ENCODE assay signal across 18 cellular contexts in genomic region chr1:8450312-8450711, GRCh38.
DNase-seq lines count a peak whose midpoint lies in the region; ATAC-seq and TF ChIP-seq lines count a peak whose summit lies in the region.
"Had no signal": no experiment of that assay in that cellular context is flagged by ENCODE, and none has a peak within 500 bp of the region (broad histone marks: within the 10 kb centered on the region; RNA-seq: fewer than 3 reads in every experiment).

No MANE protein-coding gene starts in this region.

- peak overlapping the region; percentile 92 for H3K27ac ChIP-seq in cardiac muscle cell
- peak overlapping the region; percentile 62 for H3K27ac ChIP-seq in psoas muscle
- H3K27ac ChIP-seq in vagina = peak overlapping the region; percentile 54
- H3K27ac ChIP-seq: Peyer's patch had no signal

- peaks cover 20% of the 10 kb centered on the region for H3K4me1 ChIP-seq in cardiac muscle cell (ENCODE audit: low read depth)
- H3K4me1 ChIP-seq in psoas muscle = peaks cover 27% of the 10 kb centered on the region
- peaks cover 53% of the 10 kb centered on the region for H3K4me1 ChIP-seq in vagina
- H3K4me1 ChIP-seq: Caco-2 had no signal

- H3K36me3 ChIP-seq in cardiac muscle cell (no peaks in the 10 kb centered on the region), psoas muscle (ENCODE audit: insufficient read depth in 1 of 2, low read depth in 1 of 2) (no peaks in the 10 kb centered on the region), vagina (no peaks in the 10 kb centered on the region)

- H3K4me3 ChIP-seq in cardiac muscle cell (no peak overlapping the region), psoas muscle (no peak overlapping the region), vagina (no peak overlapping the region)
- H3K4me3 ChIP-seq: Peyer's patch had no signal

- no peaks in the 10 kb centered on the region for H3K27me3 ChIP-seq in cardiac muscle cell
- no peaks in the 10 kb centered on the region for H3K27me3 ChIP-seq in psoas muscle (ENCODE audit: insufficient read depth in 3 of 3, low read length in 2 of 3)
- H3K27me3 ChIP-seq in vagina = no peaks in the 10 kb centered on the region
- H3K27me3 ChIP-seq: Peyer's patch had no signal

- ATAC-seq in left ventricle myocardium superior = peak; percentile 57
- ATAC-seq in psoas muscle = peak in 1 of 4 donors; percentile 18
- ATAC-seq in HG03521 (IDR thresholded peaks at IDR 0.05; ENCODE audit: unreplicated experiment) = no peak
- no peak for ATAC-seq in left colon

- 74 to 81% (median 75%) methylated on average over 11 of the region's 11 CpGs for WGBS in psoas muscle, 3 donors

- TF ChIP-seq POLR2A in vagina (IDR thresholded peaks at IDR 0.05) = no peak

- TF ChIP-seq CTCF in cardiac muscle cell (IDR thresholded peaks at IDR 0.05; ENCODE audit: low read depth, low read length) (no peak), psoas muscle (IDR thresholded peaks at IDR 0.05) (no peak), vagina (IDR thresholded peaks at IDR 0.05) (no peak)

- DNase-seq in cardiac muscle cell (ENCODE audit: low read depth in 1 of 2, low spot score in 1 of 2) (no peak), cardiac septum (ENCODE audit: low spot score) (no peak), left ventricle myocardium superior (no peak), psoas muscle (no peak), vagina (ENCODE audit: extremely low spot score in 2 of 2) (no peak), left colon (no peak)
- DNase-seq in activated CD8-positive, alpha-beta memory T cell treated with anti-CD3 and anti-CD28 coated beads for 24 hours = no peak
- DNase-seq: Caco-2; CD4-positive, alpha-beta T cell; HFFc6; Karpas-422; NCI-H1436; NCI-H1930; NCI-H446 treated with DMSO at 0.1 percent for 48 hours; NCI-H748 treated with DMSO at 0.1 percent for 48 hours; NK-92 treated with Interleukin-12 subunit alpha and Interleukin-12 subunit beta, amount 100 ng/mL, for 24 hours; Peyer's patch had no signal

- intact Hi-C loops in cardiac septum (cut with DNase I) = no loop called here
- intact Hi-C loops in left ventricle myocardium superior (cut with micrococcal nuclease) = no loop called here
- intact Hi-C loops in psoas muscle (cut with DNase I) = no loop called here
- intact Hi-C loops in vagina (cut with DNase I) = no loop called here
- intact Hi-C loops in left colon (cut with DNase I, micrococcal nuclease) = no loop called here

- H3K9me3 ChIP-seq in cardiac muscle cell (ENCODE audit: low read depth) (no peaks in the 10 kb centered on the region), psoas muscle (no peaks in the 10 kb centered on the region), vagina (no peaks in the 10 kb centered on the region)
- H3K9me3 ChIP-seq: Caco-2, Peyer's patch had no signal
